Comparison of ENCODE assay signal across 8 cellular contexts in the genomic region with DNA sequence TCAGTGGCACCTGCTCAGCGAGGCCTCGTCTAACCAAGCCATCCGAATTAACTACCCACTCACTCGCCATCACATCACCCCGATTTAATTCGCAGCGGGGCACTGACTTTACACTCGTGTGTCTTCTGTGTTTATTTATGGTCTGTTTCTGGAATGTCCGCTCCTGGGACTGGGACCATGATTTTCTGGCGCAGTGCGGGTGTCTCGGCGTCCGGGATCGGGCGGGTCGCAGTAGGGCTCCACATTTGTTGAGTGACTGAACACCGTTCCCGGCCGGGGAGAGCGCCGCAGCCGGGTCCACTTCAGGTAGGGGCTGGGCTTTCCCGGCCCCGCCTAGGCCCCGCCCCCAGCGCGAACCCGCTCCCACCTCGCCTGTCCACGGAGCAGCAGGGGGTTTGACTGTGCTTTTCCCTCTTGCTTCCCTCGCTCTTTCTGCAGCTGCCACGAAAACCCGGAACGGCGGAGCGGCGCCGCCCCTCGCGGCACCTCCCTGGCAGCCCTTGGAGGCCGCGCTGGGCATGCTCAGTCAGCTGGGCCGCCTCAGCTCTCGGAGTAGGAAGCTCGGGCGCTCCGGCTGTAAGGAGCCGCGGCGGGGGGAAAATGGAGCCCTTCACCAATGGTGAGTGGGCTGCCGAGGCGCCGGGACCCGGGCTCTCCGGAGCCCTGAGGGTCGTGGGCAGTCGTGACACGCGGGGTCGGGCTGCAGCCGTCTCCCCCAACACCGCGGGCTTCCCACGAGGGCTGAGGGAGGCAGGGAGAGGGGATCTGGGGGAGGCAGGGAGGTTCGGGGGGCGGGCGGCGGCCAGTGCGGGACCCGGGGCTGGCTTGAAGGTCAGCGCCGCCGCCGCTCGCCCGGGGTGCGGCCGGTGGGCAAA. TPM values are rescaled to one million over a fixed set of nuclear protein-coding genes. Genes with fewer than 3 reads are reported as not detected.
DNase-seq lines count a peak whose midpoint lies in the region; ATAC-seq and TF ChIP-seq lines count a peak whose summit lies in the region.

A gene (plus strand): TSS at position 525 of the 875 bp plus-strand sequence. CDS start 76 bp downstream, at position 601.

- H4K20me1 ChIP-seq in osteoblast (ENCODE audit: insufficient read depth, low read length): peaks cover 27% of the 10 kb centered on the region

- H3K79me2 ChIP-seq in osteoblast (ENCODE audit: insufficient read depth, low read length): peaks cover 50% of the 10 kb centered on the region

- H3K27ac Mint-ChIP-seq in activated naive CD8-positive, alpha-beta T cell: peak within 1 kb of the TSS; percentile 98

- peaks cover 75% of the 10 kb centered on the region for H3K4me1 Mint-ChIP-seq in activated naive CD8-positive, alpha-beta T cell (ENCODE audit: low read depth)

- H3K27me3 ChIP-seq in GM06990 (replicated peaks; ENCODE audit: control insufficient read depth, insufficient read depth, low read length): no peaks in the 10 kb centered on the region
- no peaks in the 10 kb centered on the region for H3K27me3 ChIP-seq in osteoblast (ENCODE audit: insufficient read depth, low read length)
- H3K27me3 ChIP-seq in thoracic aorta (replicated peaks; ENCODE audit: insufficient read depth): no peaks in the 10 kb centered on the region

- no peaks in the 10 kb centered on the region for H3K9me3 Mint-ChIP-seq in activated naive CD8-positive, alpha-beta T cell (ENCODE audit: low read depth)

- H2AFZ ChIP-seq in osteoblast (ENCODE audit: low read length): peak within 1 kb of the TSS; percentile 98

- TF ChIP-seq CTCF in GM06990 (IDR thresholded peaks at IDR 0.05; ENCODE audit: insufficient read depth, low read length, poor library complexity, severe bottlenecking): no peak
- no peak for TF ChIP-seq CTCF in osteoblast (IDR thresholded peaks at IDR 0.05; ENCODE audit: extremely low read depth, low read depth, low read length)
- TF ChIP-seq CTCF in thoracic aorta (IDR thresholded peaks at IDR 0.05): no peak

- peaks cover 42% of the 10 kb centered on the region for H3K4me1 ChIP-seq in osteoblast (ENCODE audit: insufficient read depth, low read length)
- H3K4me1 ChIP-seq in thoracic aorta (ENCODE audit: control insufficient read depth in 1 of 2, low read depth in 2 of 2): peaks cover 20 to 49% of the 10 kb centered on the region in 2 donors

- H3K4me3 ChIP-seq in GM06990 (replicated peaks; ENCODE audit: low read depth, low read length): peak within 1 kb of the TSS; percentile 92
- peak within 1 kb of the TSS; percentile 91 for H3K4me3 ChIP-seq in osteoblast (ENCODE audit: insufficient read depth, low read length)
- peak within 1 kb of the TSS; percentile 88 for H3K4me3 ChIP-seq in thoracic aorta

- H3K4me3 Mint-ChIP-seq in activated naive CD8-positive, alpha-beta T cell: peak within 1 kb of the TSS; percentile 90

- H3K27ac ChIP-seq in osteoblast (ENCODE audit: low read depth, low read length) (peak within 1 kb of the TSS; percentile 72), thoracic aorta (peak within 1 kb of the TSS; percentile 95)

- H3K36me3 Mint-ChIP-seq in activated naive CD8-positive, alpha-beta T cell: peaks cover 2% of the 10 kb centered on the region

- peak; percentile 57 for ATAC-seq in HG02610 (IDR thresholded peaks at IDR 0.05; ENCODE audit: unreplicated experiment)
- ATAC-seq in thoracic aorta (ENCODE audit: insufficient number of reproducible peaks, low FRiP score, low read depth): peak; percentile 62

- H3K9me3 ChIP-seq in osteoblast (ENCODE audit: low read depth, low read length) (no peaks in the 10 kb centered on the region), thoracic aorta (no peaks in the 10 kb centered on the region)

- no peaks in the 10 kb centered on the region for H3K27me3 Mint-ChIP-seq in activated naive CD8-positive, alpha-beta T cell

- DNase-seq in GM06990 (ENCODE audit: extremely low read depth, insufficient read length) (peak; percentile 99), NCI-H1092 treated with DMSO at 0.1 percent for 48 hours (lab: John Stamatoyannopoulos, UW) (peak; percentile 95), SKM-1 (lab: John Stamatoyannopoulos, UW; ENCODE audit: unreplicated experiment) (peak; percentile 94), glomerular visceral epithelial cell (ENCODE audit: extremely low spot score) (peak; percentile 99), osteoblast (ENCODE audit: insufficient read length, low spot score, missing footprints) (peak; percentile 95), thoracic aorta (ENCODE audit: low spot score) (peak; percentile 79)

- peak within 1 kb of the TSS; percentile 100 for H3K4me2 ChIP-seq in osteoblast (ENCODE audit: insufficient read depth, low read length)

- H3K36me3 ChIP-seq in GM06990 (ENCODE audit: control insufficient read depth, insufficient read depth, low read length): no peaks in the 10 kb centered on the region
- no peaks in the 10 kb centered on the region for H3K36me3 ChIP-seq in osteoblast (ENCODE audit: insufficient read depth, low read length)
- H3K36me3 ChIP-seq in thoracic aorta: no peaks in the 10 kb centered on the region

RNA-seq across cellular contexts. Expression of the gene that starts here (rescaled TPM):
- 44.9 and 53.6 TPM in 2 replicates for total RNA-seq in osteoblast
- total RNA-seq in thoracic aorta: 10 to 100 TPM; 55.0 to 74.6 TPM

Comparison
In these comparisons a context has a peak if more than half of its experiments do, and no peak if none do; other contexts are left out.
1. Peak in every context shown above with its lines: DNase-seq, ATAC-seq, H3K4me3 ChIP-seq and H3K27ac ChIP-seq.